In genomic region chr1:30299393-30299792, GRCh38 we compare ENCODE assay signal across 33 cellular contexts.
"Had no signal": no experiment of that assay in that cellular context is flagged by ENCODE, and none has a peak within 500 bp of the region (broad histone marks: within the 10 kb centered on the region; RNA-seq: fewer than 3 reads in every experiment).

No MANE protein-coding gene starts in this region.

- H3K27me3 ChIP-seq: brain microvascular endothelial cell, Peyer's patch had no signal

- H3K4me1 ChIP-seq: Peyer's patch had no signal

- DNase-seq: activated B cell treated with CpG ODN at 0.5 μM for 24 hours; activated CD4-positive, alpha-beta memory T cell treated with anti-CD3 and anti-CD28 coated beads for 36 hours; activated CD4-positive, alpha-beta T cell treated with anti-CD3 and anti-CD28 coated beads for 4 hours; activated CD4-positive, alpha-beta T cell treated with anti-CD3 and anti-CD28 coated beads, Interleukin-2, amount 50 U/mL, for 1 hour; activated CD4-positive, CD25-positive, alpha-beta regulatory T cell treated with anti-CD3 and anti-CD28 coated beads, Interleukin-2, amount 50 U/mL, for 72 hours; activated naive CD4-positive, alpha-beta T cell; activated naive CD4-positive, alpha-beta T cell treated with anti-CD3 and anti-CD28 coated beads, Interleukin-2, amount 50 U/mL, for 16 hours; activated naive CD8-positive, alpha-beta T cell treated with anti-CD3 and anti-CD28 coated beads for 36 hours; activated T-cell treated with anti-CD3 and anti-CD28 coated beads, Interleukin-2, amount 50 U/mL, for 1 hour; activated T-cell treated with anti-CD3 and anti-CD28 coated beads, Interleukin-2, amount 50 U/mL, for 72 hours; amniotic stem cell; aorta; brain microvascular endothelial cell; Kasumi-1; MM.1S; MV-4-11; NCI-H1092; NCI-H1436 treated with DMSO at 0.1 percent for 48 hours; NCI-H1694 treated with DMSO at 0.1 percent for 48 hours; NCI-H2029; NCI-H345; NCI-H526; NCI-H748 treated with DMSO at 0.1 percent for 48 hours; NK-92 treated with Interleukin-12 subunit alpha and Interleukin-12 subunit beta, amount 100 ng/mL, for 24 hours; PC-3; Peyer's patch; Right ventricle myocardium superior; SW 1271; T-helper 1 cell; T-helper 2 cell; T-helper 9 cell had no signal

- H3K36me3 ChIP-seq: brain microvascular endothelial cell, Peyer's patch had no signal

- H3K9me3 ChIP-seq: Peyer's patch had no signal

- ATAC-seq: activated T-cell treated with anti-CD3 and anti-CD28 coated beads, Interleukin-2, amount 50 U/mL, for 72 hours; activated T-helper 17 cell treated with anti-CD3 and anti-CD28 coated beads, Interleukin-2, amount 50 U/mL, for 72 hours; PC-3 had no signal

- H3K27ac ChIP-seq: brain microvascular endothelial cell, Peyer's patch, VCaP had no signal

- H3K4me3 ChIP-seq: Peyer's patch had no signal
